Comparison of ENCODE assay signal across 11 cellular contexts in genomic region chr10:22667093-22667480, GRCh38. TPM values are rescaled to one million over a fixed set of nuclear protein-coding genes. Genes with fewer than 3 reads are reported as not detected.
A peak's percentile ranks its signal among the peaks of the same experiment; 100 is the strongest.
DNase-seq lines count a peak whose midpoint lies in the region; ATAC-seq and FAIRE-seq lines count a peak whose summit lies in the region.
"Had no signal": no experiment of that assay in that cellular context is flagged by ENCODE, and none has a peak within 500 bp of the region (broad histone marks: within the 10 kb centered on the region; RNA-seq: fewer than 3 reads in every experiment).

No MANE protein-coding gene starts in this region.

- DNase-seq in activated CD4-positive, alpha-beta T cell treated with anti-CD3 and anti-CD28 coated beads for 36 hours, result no peak
- no peak for DNase-seq in activated CD4-positive, alpha-beta T cell treated with anti-CD3 and anti-CD28 coated beads for 4 hours
- DNase-seq in GM18507 (ENCODE audit: extremely low spot score, insufficient read length, low read depth) (no peak), Right ventricle myocardium superior (no peak)
- DNase-seq in activated CD8-positive, alpha-beta T cell treated with anti-CD3 and anti-CD28 coated beads, Interleukin-2, amount 10 ng/mL, durations not matched to agents 7 days and 5 days, result no peak
- peak in 7 of 9 donors; percentile 49 to 70 (median 60) for DNase-seq in naive thymus-derived CD4-positive, alpha-beta T cell
- DNase-seq: hippocampal formation, NCI-H1105 treated with DMSO at 0.1 percent for 48 hours had no signal

- H3K36me3 ChIP-seq in naive thymus-derived CD4-positive, alpha-beta T cell (ENCODE audit: control insufficient read depth in 2 of 3, insufficient read depth in 3 of 3, low read length in 3 of 3), result no peaks in the 10 kb centered on the region

- H3K4me1 Mint-ChIP-seq in activated CD4-positive, alpha-beta T cell treated with anti-CD3 and anti-CD28 coated beads for 36 hours, result peaks cover 80% of the 10 kb centered on the region
- H3K4me1 Mint-ChIP-seq in activated CD8-positive, alpha-beta T cell treated with anti-CD3 and anti-CD28 coated beads, Interleukin-2, amount 10 ng/mL, durations not matched to agents 7 days and 5 days (ENCODE audit: low read depth), result peaks cover 83% of the 10 kb centered on the region
- peaks cover 34 to 96% (median 89%) of the 10 kb centered on the region in 7 donors for H3K4me1 Mint-ChIP-seq in naive thymus-derived CD4-positive, alpha-beta T cell

- FAIRE-seq in GM18507 (lab: Jason Lieb, UNC), result peak; percentile 15
- FAIRE-seq: A204.1 had no signal

- H3K9me3 Mint-ChIP-seq in activated CD4-positive, alpha-beta T cell treated with anti-CD3 and anti-CD28 coated beads for 36 hours (ENCODE audit: low read depth), result no peaks in the 10 kb centered on the region
- no peaks in the 10 kb centered on the region for H3K9me3 Mint-ChIP-seq in activated CD8-positive, alpha-beta T cell treated with anti-CD3 and anti-CD28 coated beads, Interleukin-2, amount 10 ng/mL, durations not matched to agents 7 days and 5 days (ENCODE audit: insufficient read depth)
- peaks cover 0 to 2% (median 0%) of the 10 kb centered on the region in 11 donors for H3K9me3 Mint-ChIP-seq in naive thymus-derived CD4-positive, alpha-beta T cell

- peak overlapping the region; percentile 72 for H3K4me3 Mint-ChIP-seq in activated CD4-positive, alpha-beta T cell treated with anti-CD3 and anti-CD28 coated beads for 36 hours
- peak overlapping the region; percentile 82 for H3K4me3 Mint-ChIP-seq in activated CD8-positive, alpha-beta T cell treated with anti-CD3 and anti-CD28 coated beads, Interleukin-2, amount 10 ng/mL, durations not matched to agents 7 days and 5 days
- peak overlapping the region; percentile 46 to 97 (median 84) for H3K4me3 Mint-ChIP-seq in naive thymus-derived CD4-positive, alpha-beta T cell

- no peak for ATAC-seq in activated CD4-positive, alpha-beta T cell treated with anti-CD3 and anti-CD28 coated beads for 36 hours
- peak; percentile 7 for ATAC-seq in activated CD8-positive, alpha-beta T cell treated with anti-CD3 and anti-CD28 coated beads, Interleukin-2, amount 10 ng/mL, durations not matched to agents 7 days and 5 days
- peak; percentile 22 for ATAC-seq in naive thymus-derived CD4-positive, alpha-beta T cell
- no peak for ATAC-seq in GM21390 (IDR thresholded peaks at IDR 0.05; ENCODE audit: unreplicated experiment)
- ATAC-seq in GM18868 (IDR thresholded peaks at IDR 0.05; ENCODE audit: unreplicated experiment), result no peak
- ATAC-seq in Right ventricle myocardium superior (ENCODE audit: poor library complexity), result no peak

- peak overlapping the region; percentile 94 for H3K27ac Mint-ChIP-seq in activated CD4-positive, alpha-beta T cell treated with anti-CD3 and anti-CD28 coated beads for 36 hours
- peak overlapping the region; percentile 94 for H3K27ac Mint-ChIP-seq in activated CD8-positive, alpha-beta T cell treated with anti-CD3 and anti-CD28 coated beads, Interleukin-2, amount 10 ng/mL, durations not matched to agents 7 days and 5 days
- H3K27ac Mint-ChIP-seq in naive thymus-derived CD4-positive, alpha-beta T cell, result peak overlapping the region; percentile 74 to 97 (median 92)

- no peaks in the 10 kb centered on the region for H3K27me3 Mint-ChIP-seq in activated CD4-positive, alpha-beta T cell treated with anti-CD3 and anti-CD28 coated beads for 36 hours
- no peaks in the 10 kb centered on the region for H3K27me3 Mint-ChIP-seq in activated CD8-positive, alpha-beta T cell treated with anti-CD3 and anti-CD28 coated beads, Interleukin-2, amount 10 ng/mL, durations not matched to agents 7 days and 5 days (ENCODE audit: low read depth)
- no peaks in the 10 kb centered on the region for H3K27me3 Mint-ChIP-seq in naive thymus-derived CD4-positive, alpha-beta T cell

- H3K27me3 ChIP-seq in naive thymus-derived CD4-positive, alpha-beta T cell (ENCODE audit: control insufficient read depth in 2 of 2, insufficient read depth in 2 of 2, low read length in 2 of 2), result no peaks in the 10 kb centered on the region

- H3K36me3 Mint-ChIP-seq in activated CD4-positive, alpha-beta T cell treated with anti-CD3 and anti-CD28 coated beads for 36 hours (ENCODE audit: low read depth), result no peaks in the 10 kb centered on the region
- H3K36me3 Mint-ChIP-seq in activated CD8-positive, alpha-beta T cell treated with anti-CD3 and anti-CD28 coated beads, Interleukin-2, amount 10 ng/mL, durations not matched to agents 7 days and 5 days (ENCODE audit: low read depth), result peaks cover 24% of the 10 kb centered on the region
- peaks cover 0 to 8% (median 0%) of the 10 kb centered on the region in 5 donors for H3K36me3 Mint-ChIP-seq in naive thymus-derived CD4-positive, alpha-beta T cell

- peak overlapping the region; percentile 57 for H3K4me3 ChIP-seq in naive thymus-derived CD4-positive, alpha-beta T cell (ENCODE audit: low read length)

- intact Hi-C loops in activated CD4-positive, alpha-beta T cell treated with anti-CD3 and anti-CD28 coated beads for 36 hours (cut with DNase I, micrococcal nuclease), result no loop called here
- intact Hi-C loops in naive thymus-derived CD4-positive, alpha-beta T cell (cut with micrococcal nuclease), result loop anchor here (2.0 to 10.0 kb wide), 3 partner anchors 14 to 412 kb away; partner anchors contain the start of gene PIP4K2A (in 1 of the 2)
- intact Hi-C loops in Right ventricle myocardium superior (cut with DNase I), result no loop called here

- peaks cover 64 to 75% of the 10 kb centered on the region in 2 donors for H3K4me1 ChIP-seq in naive thymus-derived CD4-positive, alpha-beta T cell (ENCODE audit: control insufficient read depth in 2 of 2, insufficient read depth in 2 of 2, low read length in 2 of 2)

- CTCF ChIA-PET in activated CD4-positive, alpha-beta T cell treated with anti-CD3 and anti-CD28 coated beads for 36 hours (lab: Charles Lee), result interaction anchor here (1.0 to 1.6 kb wide), 4 partner anchors 9 to 93 kb away, joined by 3 to 5 read pairs (median 3); no protein-coding TSS in a partner anchor
- CTCF ChIA-PET in activated CD8-positive, alpha-beta T cell treated with anti-CD3 and anti-CD28 coated beads, Interleukin-2, amount 10 ng/mL, durations not matched to agents 7 days and 5 days (lab: Charles Lee), result interaction anchor here (0.7 to 2.2 kb wide), 8 partner anchors 10 to 321 kb away, joined by 3 to 11 read pairs (median 4); no protein-coding TSS in a partner anchor
- CTCF ChIA-PET in naive thymus-derived CD4-positive, alpha-beta T cell (lab: Charles Lee), result interaction anchor here (0.8 to 1.8 kb wide), 6 partner anchors 11 to 93 kb away, joined by 3 to 17 read pairs (median 4); no protein-coding TSS in a partner anchor

- POLR2A ChIA-PET in activated CD4-positive, alpha-beta T cell treated with anti-CD3 and anti-CD28 coated beads for 36 hours (lab: Charles Lee), result interaction anchor here (1.0 to 1.1 kb wide), 2 partner anchors 11 to 37 kb away, joined by 3 to 5 read pairs; no protein-coding TSS in a partner anchor
- POLR2A ChIA-PET in activated CD8-positive, alpha-beta T cell treated with anti-CD3 and anti-CD28 coated beads, Interleukin-2, amount 10 ng/mL, durations not matched to agents 7 days and 5 days (lab: Charles Lee), result interaction anchor here (0.6 to 1.8 kb wide), 3 partner anchors 16 to 53 kb away, joined by 3 to 15 read pairs (median 3); no protein-coding TSS in a partner anchor
- POLR2A ChIA-PET in naive thymus-derived CD4-positive, alpha-beta T cell (lab: Charles Lee), result interaction anchor here (0.7 to 9.0 kb wide), 11 partner anchors 11 to 438 kb away, joined by 3 to 145 read pairs (median 4); no protein-coding TSS in a partner anchor

- peak overlapping the region; percentile 59 for H3K27ac ChIP-seq in naive thymus-derived CD4-positive, alpha-beta T cell (ENCODE audit: low read depth, low read length)

- no peaks in the 10 kb centered on the region for H3K9me3 ChIP-seq in naive thymus-derived CD4-positive, alpha-beta T cell (ENCODE audit: control insufficient read depth in 2 of 3, low read length in 3 of 3)

RNA-seq across cellular contexts. Expression of gene PIP4K2A, which starts 47.3 kb away (rescaled TPM):
- total RNA-seq in activated CD4-positive, alpha-beta T cell treated with anti-CD3 and anti-CD28 coated beads for 36 hours, result 100 to 1,000 TPM; 105 to 108 TPM
- 100 to 1,000 TPM; 154 to 164 TPM for total RNA-seq in activated CD8-positive, alpha-beta T cell treated with anti-CD3 and anti-CD28 coated beads, Interleukin-2, amount 10 ng/mL, durations not matched to agents 7 days and 5 days
- 100 to 1,000 TPM; 110 to 152 (median 140) TPM for total RNA-seq in naive thymus-derived CD4-positive, alpha-beta T cell
- 10 to 100 TPM; 40.9 to 43.5 TPM for polyA plus RNA-seq in naive thymus-derived CD4-positive, alpha-beta T cell
- total RNA-seq in Right ventricle myocardium superior, result 13.9 TPM

Comparison
In these comparisons a context has a peak if more than half of its experiments do, and no peak if none do; other contexts are left out.
1. ATAC-seq: peak in activated CD8-positive, alpha-beta T cell treated with anti-CD3 and anti-CD28 coated beads, Interleukin-2, amount 10 ng/mL, durations not matched to agents 7 days and 5 days (single experiment) and naive thymus-derived CD4-positive, alpha-beta T cell (single experiment); none in activated CD4-positive, alpha-beta T cell treated with anti-CD3 and anti-CD28 coated beads for 36 hours (single experiment), GM21390 (single experiment), GM18868 (single experiment) and Right ventricle myocardium superior (single experiment).
2. DNase-seq: peak in naive thymus-derived CD4-positive, alpha-beta T cell (7 of 9); none in activated CD4-positive, alpha-beta T cell treated with anti-CD3 and anti-CD28 coated beads for 36 hours (single experiment), activated CD4-positive, alpha-beta T cell treated with anti-CD3 and anti-CD28 coated beads for 4 hours (0 of 2), GM18507 (single experiment), activated CD8-positive, alpha-beta T cell treated with anti-CD3 and anti-CD28 coated beads, Interleukin-2, amount 10 ng/mL, durations not matched to agents 7 days and 5 days (single experiment) and Right ventricle myocardium superior (single experiment).
3. intact Hi-C loops: an anchor here in naive thymus-derived CD4-positive, alpha-beta T cell (2.0 to 10.0 kb wide); none called in activated CD4-positive, alpha-beta T cell treated with anti-CD3 and anti-CD28 coated beads for 36 hours and Right ventricle myocardium superior.
4. Peak in every context shown above with its lines, with median percentiles within 50 percentile points of each other: H3K27ac Mint-ChIP-seq and H3K4me3 Mint-ChIP-seq.